In the genomic region with DNA sequence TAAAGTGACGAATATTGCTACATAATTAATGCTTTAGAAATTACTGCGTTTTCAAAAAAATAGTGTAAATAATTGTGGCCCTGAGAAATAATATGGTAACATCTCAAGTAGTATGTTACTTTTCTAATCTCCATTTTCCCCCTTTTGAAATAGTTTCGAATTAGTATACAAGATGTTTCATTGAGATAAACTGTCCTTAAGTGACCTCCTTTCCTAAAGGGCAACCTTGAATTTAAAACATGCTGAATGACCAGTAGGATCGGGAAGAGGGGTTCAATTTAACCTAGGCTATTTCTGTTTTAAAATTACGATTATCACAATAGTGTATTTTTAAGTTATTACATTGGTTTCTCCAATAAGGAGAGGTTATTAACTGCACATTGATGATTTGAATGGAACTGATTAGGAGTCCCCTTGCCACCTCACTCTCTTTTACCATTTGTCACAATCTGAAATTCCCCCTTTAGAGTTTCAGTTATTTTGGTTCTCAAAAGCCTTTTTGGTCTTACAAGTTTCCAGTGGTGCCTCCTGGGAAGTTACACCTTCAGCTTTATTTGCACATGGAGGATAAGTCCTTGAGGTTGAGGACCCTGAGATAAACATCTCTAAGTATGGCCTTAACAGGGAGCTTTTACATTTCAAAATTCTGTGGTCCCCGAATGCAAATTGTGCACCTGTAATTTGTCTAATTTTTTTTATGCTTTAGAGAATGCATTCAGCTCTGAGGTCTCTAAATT, we compare ENCODE assay signal across 8 cellular contexts. TPM values are rescaled to one million over a fixed set of nuclear protein-coding genes. Genes with fewer than 3 reads are reported as not detected.
DNase-seq lines count a peak whose midpoint lies in the region; TF ChIP-seq lines count a peak whose summit lies in the region.

No MANE protein-coding gene starts in this region.

- H3K9ac ChIP-seq in rectal smooth muscle tissue (ENCODE audit: low read length), result no peak overlapping the region

- H3K4me3 ChIP-seq in GM12875 (ENCODE audit: low read depth, low read length), result peak overlapping the region; percentile 5
- H3K4me3 ChIP-seq in Peyer's patch, result peak overlapping the region in 2 of 4 donors; percentile 87 to 99
- peak overlapping the region; percentile 91 for H3K4me3 ChIP-seq in epithelial cell of esophagus (ENCODE audit: low read length)
- peak overlapping the region; percentile 28 for H3K4me3 ChIP-seq in rectal smooth muscle tissue (ENCODE audit: low read length)

- H3K9me3 ChIP-seq in Peyer's patch, result no peaks in the 10 kb centered on the region

- H3K4me1 ChIP-seq in Peyer's patch (peaks cover 0 to 69% (median 19%) of the 10 kb centered on the region in 4 donors), rectal smooth muscle tissue (ENCODE audit: control insufficient read depth, insufficient read depth, low read length) (peaks cover 18% of the 10 kb centered on the region)

- TF ChIP-seq CTCF in GM12875 (IDR thresholded peaks at IDR 0.05; ENCODE audit: borderline replicate concordance, insufficient read depth, low read depth, low read length) (no peak), Peyer's patch (IDR thresholded peaks at IDR 0.05) (no peak), epithelial cell of esophagus (IDR thresholded peaks at IDR 0.05; ENCODE audit: insufficient read depth, low read depth, low read length, missing control alignments) (no peak)

- TF ChIP-seq POLR2A in Peyer's patch (IDR thresholded peaks at IDR 0.05), result no peak

- H3K27me3 ChIP-seq in Peyer's patch (no peaks in the 10 kb centered on the region), rectal smooth muscle tissue (ENCODE audit: control insufficient read depth, insufficient read depth, low read length) (no peaks in the 10 kb centered on the region)

- H3K36me3 ChIP-seq in Peyer's patch (no peaks in the 10 kb centered on the region), rectal smooth muscle tissue (ENCODE audit: control insufficient read depth, insufficient read depth, low read length) (no peaks in the 10 kb centered on the region)

- H3K27ac ChIP-seq in Peyer's patch, result peak overlapping the region in 3 of 4 donors; percentile 12 to 97 (median 97)
- peak overlapping the region; percentile 97 for H3K27ac ChIP-seq in rectal smooth muscle tissue (ENCODE audit: low read depth, low read length)

- DNase-seq in Peyer's patch (no peak), epithelial cell of esophagus (ENCODE audit: low read depth) (no peak), NCI-H187 (lab: John Stamatoyannopoulos, UW) (no peak), NCI-H524 treated with DMSO at 0.1 percent for 48 hours (lab: John Stamatoyannopoulos, UW) (no peak), NOMO-1 treated with dmso at 0.1 percent for 144 hours (lab: John Stamatoyannopoulos, UW; ENCODE audit: unreplicated experiment) (no peak)
- DNase-seq in stimulated activated CD8-positive, alpha-beta memory T cell treated with anti-CD3 and anti-CD28 coated beads, Interleukin-4, amount 100 ng/mL, for 48 hours, result no peak

RNA-seq across cellular contexts. Expression of gene ACTR3, which starts 2.3 kb away (rescaled TPM):
- total RNA-seq in Peyer's patch, result 100 to 1,000 TPM in 2 of 4 donors, 10 to 100 TPM in 2; 80.0 to 124 (median 101) TPM
